10 cellular contexts compared by ENCODE assay signal in genomic region chr20:56626367-56627121, GRCh38. TPM values are rescaled to one million over a fixed set of nuclear protein-coding genes. Genes with fewer than 3 reads are reported as not detected.
A peak's percentile ranks its signal among the peaks of the same experiment; 100 is the strongest.
DNase-seq lines count a peak whose midpoint lies in the region; ATAC-seq and TF ChIP-seq lines count a peak whose summit lies in the region.
"Had no signal": no experiment of that assay in that cellular context is flagged by ENCODE, and none has a peak within 500 bp of the region (broad histone marks: within the 10 kb centered on the region; RNA-seq: fewer than 3 reads in every experiment).

No MANE protein-coding gene starts in this region.

- ATAC-seq in HG03025 (IDR thresholded peaks at IDR 0.05; ENCODE audit: low FRiP score, unreplicated experiment) = no peak

- no peaks in the 10 kb centered on the region for H3K36me3 ChIP-seq in MG63

- TF ChIP-seq CTCF in epithelial cell of esophagus (IDR thresholded peaks at IDR 0.05; ENCODE audit: insufficient read depth, low read depth, low read length, missing control alignments) = peak; percentile 44

- H3K9me3 ChIP-seq in MG63 = no peaks in the 10 kb centered on the region

- H3K27me3 ChIP-seq in MG63 = peaks cover 3% of the 10 kb centered on the region; the same call in 1 of the 2 replicates

- peak; percentile 34 for DNase-seq in activated CD4-positive, alpha-beta T cell treated with anti-CD3 and anti-CD28 coated beads for 48 hours
- no peak for DNase-seq in activated CD4-positive, alpha-beta T cell treated with anti-CD3 and anti-CD28 coated beads, Interleukin-2, amount 50 U/mL, for 48 hours
- DNase-seq in MG63 (peak; percentile 14), epithelial cell of esophagus (ENCODE audit: low read depth) (peak; percentile 71), retina (peak; percentile 79), AML-193 (lab: John Stamatoyannopoulos, UW) (no peak), NCI-H1092 treated with DMSO at 0.1 percent for 48 hours (lab: John Stamatoyannopoulos, UW) (no peak)
- DNase-seq: C1 segment of cervical spinal cord, mammary epithelial cell had no signal

- H3K4me3 ChIP-seq in MG63 (no peak overlapping the region), epithelial cell of esophagus (ENCODE audit: low read length) (no peak overlapping the region)

RNA-seq across cellular contexts. Expression of gene TFAP2C, which starts 2.6 kb away (rescaled TPM):
- 1.6 and 2.6 TPM in 2 replicates for total RNA-seq in MG63 (2014; rRNA removed; shearing (Covaris generic); ENCODE audit: low replicate concordance)

Comparison
In these comparisons a context has a peak if more than half of its experiments do, and no peak if none do; other contexts are left out.
1. DNase-seq: peak in activated CD4-positive, alpha-beta T cell treated with anti-CD3 and anti-CD28 coated beads for 48 hours (single experiment), MG63 (single experiment), epithelial cell of esophagus (single experiment) and retina (single experiment); none in activated CD4-positive, alpha-beta T cell treated with anti-CD3 and anti-CD28 coated beads, Interleukin-2, amount 50 U/mL, for 48 hours (0 of 2), AML-193 (0 of 2) and NCI-H1092 treated with DMSO at 0.1 percent for 48 hours (single experiment).